In the genomic region with DNA sequence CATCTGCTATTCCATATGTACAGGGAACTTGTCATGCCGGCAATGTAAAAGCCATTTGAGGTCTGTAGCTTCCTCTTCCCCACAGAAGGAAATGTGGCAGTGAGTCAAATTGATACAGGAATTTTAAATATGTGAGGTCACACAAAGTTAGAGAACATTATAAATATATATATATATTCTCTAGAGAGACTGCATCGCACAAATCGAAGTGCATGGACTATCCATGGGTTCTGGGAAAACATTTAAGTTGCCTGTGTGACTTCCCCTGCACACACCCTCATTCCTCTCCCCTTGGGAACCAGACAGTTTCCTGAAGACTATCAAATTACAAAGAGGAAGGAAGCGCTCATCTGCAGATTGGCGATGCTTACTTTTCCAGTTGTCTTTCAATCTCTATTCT, we compare ENCODE assay signal across 13 cellular contexts.
DNase-seq lines count a peak whose midpoint lies in the region; ATAC-seq and TF ChIP-seq lines count a peak whose summit lies in the region.
"Had no signal": no experiment of that assay in that cellular context is flagged by ENCODE, and none has a peak within 500 bp of the region (broad histone marks: within the 10 kb centered on the region; RNA-seq: fewer than 3 reads in every experiment).

No MANE protein-coding gene starts in this region.

- H3K4ac ChIP-seq in mesenchymal stem cell (ENCODE audit: low read depth in 1 of 2, low read length in 2 of 2), result no peak overlapping the region

- H2AK5ac ChIP-seq in mesenchymal stem cell (ENCODE audit: low read length, severe bottlenecking), result no peak overlapping the region

- H3K4me1 ChIP-seq in mesenchymal stem cell (ENCODE audit: control insufficient read depth, insufficient read depth, low read depth, low read length), result no peaks in the 10 kb centered on the region

- no peak overlapping the region for H2AFZ ChIP-seq in mesenchymal stem cell (ENCODE audit: low read depth, low read length)

- H3K9ac ChIP-seq in mesenchymal stem cell (ENCODE audit: low read length), result no peak overlapping the region

- no peak for TF ChIP-seq CTCF in astrocyte of the spinal cord (IDR thresholded peaks at IDR 0.05; ENCODE audit: low read depth, low read length)

- DNase-seq in EH (ENCODE audit: low read depth) (peak; percentile 66), LHCN-M2 (ENCODE audit: low read depth) (peak; percentile 38), astrocyte of the spinal cord (ENCODE audit: low read depth, low spot score) (peak; percentile 45), mesenchymal stem cell (peak; percentile 28), activated T-cell treated with anti-CD3 and anti-CD28 coated beads for 4 hours (no peak), amygdala (lab: John Stamatoyannopoulos, UW) (no peak), HK-2 (ENCODE audit: unreplicated experiment) (no peak)
- DNase-seq: activated CD4-positive, alpha-beta T cell treated with anti-CD3 and anti-CD28 coated beads, Interleukin-2, amount 10 ng/mL, durations not matched to agents 24 days and 14 days; activated naive CD4-positive, alpha-beta T cell treated with anti-CD3 and anti-CD28 coated beads for 36 hours; naive thymus-derived CD4-positive, alpha-beta T cell; NCI-H1930; SHP77 had no signal

- no peak overlapping the region for H3K27ac ChIP-seq in mesenchymal stem cell (ENCODE audit: low read length, poor library complexity, severe bottlenecking)

- 32% methylated on average over 2 of the region's 5 CpGs for WGBS in mesenchymal stem cell

- H3K23ac ChIP-seq in mesenchymal stem cell (ENCODE audit: low read length in 2 of 2), result no peak overlapping the region

- in situ Hi-C loops in astrocyte of the spinal cord (cut with HindIII; ENCODE audit: low sequenced_read_pairs), result no loop called here

- H3K79me1 ChIP-seq in mesenchymal stem cell (replicated peaks; ENCODE audit: low read length, poor library complexity, severe bottlenecking), result no peaks in the 10 kb centered on the region

- no peak overlapping the region for H3K4me3 ChIP-seq in astrocyte of the spinal cord (ENCODE audit: low read depth, low read length)
- no peak overlapping the region for H3K4me3 ChIP-seq in mesenchymal stem cell (ENCODE audit: insufficient read depth in 1 of 2, low read depth in 1 of 2, low read length in 2 of 2)

- ATAC-seq in HG03025 (IDR thresholded peaks at IDR 0.05; ENCODE audit: low FRiP score, unreplicated experiment), result no peak
- ATAC-seq: naive thymus-derived CD4-positive, alpha-beta T cell had no signal

- no peak overlapping the region for H2BK5ac ChIP-seq in mesenchymal stem cell (ENCODE audit: low read depth, low read length, poor library complexity, severe bottlenecking)

- H2BK120ac ChIP-seq in mesenchymal stem cell (ENCODE audit: low read depth, low read length), result no peak overlapping the region

- no peaks in the 10 kb centered on the region for H3K9me3 ChIP-seq in mesenchymal stem cell (ENCODE audit: control insufficient read depth, low read length)

- H3K36me3 ChIP-seq in mesenchymal stem cell (ENCODE audit: control insufficient read depth in 1 of 2, insufficient read depth in 2 of 2, low read depth in 1 of 2, low read length in 2 of 2), result no peaks in the 10 kb centered on the region

- no peak overlapping the region for H4K8ac ChIP-seq in mesenchymal stem cell (ENCODE audit: low read length)

- no peak overlapping the region for H4K91ac ChIP-seq in mesenchymal stem cell (ENCODE audit: low read length)

- H3K4me2 ChIP-seq in mesenchymal stem cell (ENCODE audit: low read length, poor library complexity, severe bottlenecking), result no peak overlapping the region

- H3K14ac ChIP-seq in mesenchymal stem cell (ENCODE audit: low read length in 2 of 2), result no peak overlapping the region

- no peak overlapping the region for H3K18ac ChIP-seq in mesenchymal stem cell (ENCODE audit: low read depth in 1 of 2, low read length in 2 of 2)

- no peaks in the 10 kb centered on the region for H3K27me3 ChIP-seq in mesenchymal stem cell (ENCODE audit: control insufficient read depth in 1 of 2, insufficient read depth in 1 of 2, low read length in 2 of 2)

- H2BK15ac ChIP-seq in mesenchymal stem cell (ENCODE audit: low read depth, poor library complexity, severe bottlenecking), result no peak overlapping the region

- H2BK12ac ChIP-seq in mesenchymal stem cell (ENCODE audit: low read length in 2 of 2), result no peak overlapping the region

Comparison
In these comparisons a context has a peak if more than half of its experiments do, and no peak if none do; other contexts are left out.
1. DNase-seq: peak in EH (single experiment), LHCN-M2 (single experiment), astrocyte of the spinal cord (single experiment) and mesenchymal stem cell (single experiment); none in activated T-cell treated with anti-CD3 and anti-CD28 coated beads for 4 hours (single experiment), amygdala (0 of 56) and HK-2 (single experiment).